Comparison of ENCODE assay signal across 11 cellular contexts in the genomic region with DNA sequence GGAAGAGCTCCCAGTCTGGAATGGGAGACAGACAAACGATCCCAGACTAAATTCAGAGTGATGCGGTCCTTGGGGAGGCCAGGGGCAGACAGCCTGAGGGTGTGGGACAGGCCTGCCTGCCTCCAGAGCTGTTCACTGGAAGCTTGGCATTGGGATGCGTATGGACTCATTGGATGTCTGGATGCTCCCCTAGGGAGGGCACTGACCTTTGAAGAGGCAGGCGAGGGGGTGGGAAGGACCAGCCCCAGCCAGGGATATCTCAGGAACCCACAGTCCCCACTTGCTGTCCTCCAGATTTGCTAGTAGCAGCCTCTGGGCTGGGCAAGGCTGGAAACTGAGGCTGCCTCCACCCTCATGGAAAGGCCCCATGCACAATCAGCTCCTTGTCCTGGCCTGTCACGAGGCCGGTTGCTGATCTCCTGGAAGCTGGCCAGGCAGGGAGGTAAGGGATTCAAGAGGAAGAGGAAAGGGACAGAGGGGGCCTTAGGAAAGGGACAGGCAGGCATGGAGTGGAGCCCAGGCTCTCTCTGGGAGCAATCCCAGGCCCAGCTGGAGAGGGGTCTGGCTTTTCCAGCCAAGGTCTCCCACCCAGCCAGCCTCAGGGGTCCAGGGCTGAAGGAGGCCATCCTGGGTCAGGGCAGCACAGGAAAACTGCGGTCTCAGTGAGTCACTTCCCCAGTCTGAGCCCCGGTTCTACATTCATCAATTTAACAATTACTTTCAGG.
A peak's percentile ranks its signal among the peaks of the same experiment; 100 is the strongest.
DNase-seq lines count a peak whose midpoint lies in the region; ATAC-seq and TF ChIP-seq lines count a peak whose summit lies in the region.
"Had no signal": no experiment of that assay in that cellular context is flagged by ENCODE, and none has a peak within 500 bp of the region (broad histone marks: within the 10 kb centered on the region; RNA-seq: fewer than 3 reads in every experiment).

No MANE protein-coding gene starts in this region.

- H3K36me3 ChIP-seq in PC-3 (ENCODE audit: low read depth, low read length) (no peaks in the 10 kb centered on the region), fibroblast of lung (ENCODE audit: control insufficient read depth, insufficient read depth, low read length) (no peaks in the 10 kb centered on the region), upper lobe of right lung (no peaks in the 10 kb centered on the region)

- ATAC-seq in PC-3 (peak; percentile 38), upper lobe of right lung (no peak), HG02763 (IDR thresholded peaks at IDR 0.05; ENCODE audit: unreplicated experiment) (no peak), HG02571 (IDR thresholded peaks at IDR 0.05; ENCODE audit: unreplicated experiment) (no peak)
- ATAC-seq: Panc1 had no signal

- no peaks in the 10 kb centered on the region for H4K20me1 ChIP-seq in PC-3 (ENCODE audit: low read length)
- no peaks in the 10 kb centered on the region for H4K20me1 ChIP-seq in fibroblast of lung (ENCODE audit: control insufficient read depth, extremely low read depth, insufficient read depth, low read length)

- H3F3A ChIP-seq in PC-3 (ENCODE audit: low read length, unreplicated experiment), result no peaks in the 10 kb centered on the region

- intact Hi-C loops in PC-3 (cut with micrococcal nuclease), result no loop called here
- intact Hi-C loops in upper lobe of right lung (cut with DNase I), result no loop called here

- H3K9me3 ChIP-seq in PC-3 (ENCODE audit: low read length) (no peaks in the 10 kb centered on the region), fibroblast of lung (ENCODE audit: control insufficient read depth, insufficient read depth, low read depth, low read length) (no peaks in the 10 kb centered on the region), upper lobe of right lung (no peaks in the 10 kb centered on the region)

- TF ChIP-seq CTCF in PC-3 (conservative IDR thresholded peaks at IDR 0.05; ENCODE audit: low read depth, low read length), result no peak
- no peak for TF ChIP-seq CTCF in fibroblast of lung (conservative IDR thresholded peaks at IDR 0.05 in 1 of 2, IDR thresholded peaks at IDR 0.05 in 1 of 2; ENCODE audit: low read depth in 1 of 2, low read length in 2 of 2)
- TF ChIP-seq CTCF in upper lobe of right lung (IDR thresholded peaks at IDR 0.05), result no peak

- no peak overlapping the region for H3K27ac ChIP-seq in PC-3 (ENCODE audit: low read length)
- no peak overlapping the region for H3K27ac ChIP-seq in fibroblast of lung (ENCODE audit: insufficient read depth, low read length)
- H3K27ac ChIP-seq in upper lobe of right lung, result peak overlapping the region; percentile 36

- CTCF ChIA-PET in PC-3 (lab: Charles Lee), result no interaction called here

- H3K27me3 ChIP-seq in PC-3 (ENCODE audit: low read length) (no peaks in the 10 kb centered on the region), fibroblast of lung (ENCODE audit: control insufficient read depth, insufficient read depth, low read length) (no peaks in the 10 kb centered on the region), upper lobe of right lung (no peaks in the 10 kb centered on the region)

- no peak for DNase-seq in PC-3
- DNase-seq in fibroblast of lung (ENCODE audit: low read depth in 2 of 2), result peak in 1 of 2 donors; percentile 49
- peak; percentile 74 for DNase-seq in mucosa of gallbladder (ENCODE audit: low spot score)
- no peak for DNase-seq in upper lobe of right lung
- DNase-seq in SKM-1 treated with dmso at 0.1 percent for 144 hours (lab: John Stamatoyannopoulos, UW; ENCODE audit: unreplicated experiment), result no peak
- DNase-seq: DMS79, kidney, NCI-H1930 had no signal

- H3K4me3 ChIP-seq in PC-3 (ENCODE audit: low read length), result no peak overlapping the region
- H3K4me3 ChIP-seq in fibroblast of lung (replicated peaks in 1 of 4; ENCODE audit: control extremely low read depth in 1 of 4, insufficient read depth in 1 of 4, low read depth in 3 of 4, low read length in 4 of 4), result peak overlapping the region in 1 of 4 experiments; percentile 58
- H3K4me3 ChIP-seq in upper lobe of right lung, result no peak overlapping the region

- no peaks in the 10 kb centered on the region for H3K9me2 ChIP-seq in PC-3 (replicated peaks; ENCODE audit: low read length)

- H2AFZ ChIP-seq in PC-3 (ENCODE audit: low read length) (no peak overlapping the region), fibroblast of lung (ENCODE audit: low read length) (no peak overlapping the region)

- H3K4me2 ChIP-seq in PC-3 (ENCODE audit: low read length), result no peak overlapping the region
- peak overlapping the region; percentile 40 for H3K4me2 ChIP-seq in fibroblast of lung (ENCODE audit: extremely low read depth, insufficient read depth, low read length)

- no TSS peak for BruUV-seq in PC-3 (replicated peaks; lab: Mats Ljungman, UMichigan)

- POLR2A ChIA-PET in PC-3 (lab: Charles Lee; ENCODE audit: unreplicated experiment), result no interaction called here

- no peak overlapping the region for H3K9ac ChIP-seq in PC-3 (ENCODE audit: low read length)
- H3K9ac ChIP-seq in fibroblast of lung (ENCODE audit: insufficient read depth, low read length), result no peak overlapping the region

- no peaks in the 10 kb centered on the region for H3K79me2 ChIP-seq in PC-3 (ENCODE audit: low read length)
- H3K79me2 ChIP-seq in fibroblast of lung (ENCODE audit: control insufficient read depth, insufficient read depth, low read length), result no peaks in the 10 kb centered on the region

- H3K4me1 ChIP-seq in PC-3 (ENCODE audit: insufficient read depth, low read length) (peaks cover 25% of the 10 kb centered on the region), fibroblast of lung (ENCODE audit: control insufficient read depth, extremely low read depth, insufficient read depth, low read length) (peaks cover 31% of the 10 kb centered on the region), upper lobe of right lung (peaks cover 23% of the 10 kb centered on the region)
